13 cellular contexts compared by ENCODE assay signal in the genomic region with DNA sequence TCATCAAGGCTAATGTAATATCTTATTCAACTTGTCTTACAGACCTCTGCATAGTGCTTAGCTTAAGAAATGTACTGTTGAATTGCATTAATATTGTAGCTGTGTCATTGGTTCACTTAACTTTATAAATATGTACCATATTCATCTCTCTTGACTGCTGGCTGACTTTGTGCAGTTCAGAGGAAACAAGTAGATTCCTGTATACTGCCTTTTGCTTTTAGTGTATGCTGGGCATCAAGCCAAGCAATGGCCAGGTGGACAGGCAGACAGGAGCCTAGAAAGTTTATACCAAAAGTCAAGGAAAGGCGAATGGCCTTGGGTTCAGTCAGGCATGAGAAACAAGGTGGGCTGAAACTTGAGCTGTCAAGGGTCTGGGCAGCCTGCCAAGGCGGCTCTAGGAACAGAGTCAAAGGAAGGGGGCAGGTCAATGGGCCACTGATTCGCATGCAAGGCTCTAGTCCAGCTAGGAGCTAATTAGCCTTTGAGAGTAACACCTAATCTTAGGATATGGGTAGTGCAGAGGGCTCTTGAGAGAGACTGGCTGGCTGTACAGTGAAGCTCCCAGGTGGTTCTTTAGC.
DNase-seq lines count a peak whose midpoint lies in the region; ATAC-seq and TF ChIP-seq lines count a peak whose summit lies in the region.
"Had no signal": no experiment of that assay in that cellular context is flagged by ENCODE, and none has a peak within 500 bp of the region (broad histone marks: within the 10 kb centered on the region; RNA-seq: fewer than 3 reads in every experiment).

No MANE protein-coding gene starts in this region.

- intact Hi-C loops in A673 (cut with micrococcal nuclease; ENCODE audit: unreplicated experiment), result no loop called here

- no TSS peak for BruUV-seq in A673 (replicated peaks; lab: Mats Ljungman, UMichigan)

- peak; percentile 4 for DNase-seq in A673 (ENCODE audit: low spot score)
- peak; percentile 11 for DNase-seq in HPDE6-E6E7 (ENCODE audit: extremely low spot score)
- DNase-seq in NCI-H510A treated with DMSO at 0.1 percent for 48 hours (lab: John Stamatoyannopoulos, UW), result peak; percentile 93
- peak; percentile 49 for DNase-seq in dermis blood vessel endothelial cell
- no peak for DNase-seq in progenitor cell of endocrine pancreas (ENCODE audit: low spot score, unreplicated experiment)
- no peak for DNase-seq in activated CD4-positive, alpha-beta T cell treated with anti-CD3 and anti-CD28 coated beads for 48 hours
- DNase-seq: dorsolateral prefrontal cortex, glutamatergic neuron, NCI-H1694 had no signal

- CTCF ChIA-PET in A673 (lab: Charles Lee), result no interaction called here

- peaks cover 11% of the 10 kb centered on the region for H3K9me3 Mint-ChIP-seq in progenitor cell of endocrine pancreas (ENCODE audit: low read depth)

- no peaks in the 10 kb centered on the region for H3K27me3 ChIP-seq in A673 (replicated peaks; ENCODE audit: insufficient read depth, low read depth, low read length, poor library complexity)
- H3K27me3 ChIP-seq: dorsolateral prefrontal cortex had no signal

- no peaks in the 10 kb centered on the region for H3K27me3 Mint-ChIP-seq in progenitor cell of endocrine pancreas

- no peak overlapping the region for H3K4me3 Mint-ChIP-seq in progenitor cell of endocrine pancreas (ENCODE audit: low read depth)

- peaks cover 2% of the 10 kb centered on the region for H3K36me3 Mint-ChIP-seq in progenitor cell of endocrine pancreas (ENCODE audit: insufficient read depth)

- H3K27ac Mint-ChIP-seq in progenitor cell of endocrine pancreas, result no peak overlapping the region
- H3K27ac Mint-ChIP-seq: activated naive CD4-positive, alpha-beta T cell treated with anti-CD3 and anti-CD28 coated beads, Interleukin-2, amount 50 U/mL, for 72 hours had no signal

- H3K4me1 Mint-ChIP-seq in progenitor cell of endocrine pancreas (ENCODE audit: low read depth), result no peaks in the 10 kb centered on the region

- POLR2A ChIA-PET in A673 (lab: Charles Lee; ENCODE audit: low non-redundant PET), result no interaction called here

- no peak overlapping the region for H3K27ac ChIP-seq in A673 (ENCODE audit: low read depth, low read length, poor library complexity, severe bottlenecking)
- H3K27ac ChIP-seq: dorsolateral prefrontal cortex, skin epidermis had no signal

- H3K9me3 ChIP-seq in A673 (ENCODE audit: low read depth, low read length, poor library complexity, severe bottlenecking), result no peaks in the 10 kb centered on the region

- TF ChIP-seq CTCF in A673 (conservative IDR thresholded peaks at IDR 0.05; ENCODE audit: low read depth, low read length) (no peak), progenitor cell of endocrine pancreas (IDR thresholded peaks at IDR 0.05; ENCODE audit: unreplicated experiment) (no peak)

- ATAC-seq in GM21515 (IDR thresholded peaks at IDR 0.05; ENCODE audit: unreplicated experiment), result no peak
- no peak for ATAC-seq in HG02610 (IDR thresholded peaks at IDR 0.05; ENCODE audit: unreplicated experiment)
- ATAC-seq: activated naive CD4-positive, alpha-beta T cell treated with anti-CD3 and anti-CD28 coated beads, Interleukin-2, amount 50 U/mL, for 72 hours had no signal

- no peak overlapping the region for H3K4me3 ChIP-seq in A673 (ENCODE audit: low read depth, low read length, poor library complexity, severe bottlenecking)
- H3K4me3 ChIP-seq: dorsolateral prefrontal cortex, skin epidermis had no signal

- no peaks in the 10 kb centered on the region for H3K36me3 ChIP-seq in A673 (ENCODE audit: insufficient read depth, low read length, poor library complexity, severe bottlenecking)

- no peaks in the 10 kb centered on the region for H3K4me1 ChIP-seq in A673 (ENCODE audit: insufficient read depth, low read length, poor library complexity, severe bottlenecking)

Comparison
In these comparisons a context has a peak if more than half of its experiments do, and no peak if none do; other contexts are left out.
1. DNase-seq: peak in A673 (single experiment), HPDE6-E6E7 (single experiment), NCI-H510A treated with DMSO at 0.1 percent for 48 hours (single experiment) and dermis blood vessel endothelial cell (single experiment); none in progenitor cell of endocrine pancreas (single experiment) and activated CD4-positive, alpha-beta T cell treated with anti-CD3 and anti-CD28 coated beads for 48 hours (single experiment).